10 cellular contexts compared by ENCODE assay signal in genomic region chr9:114522847-114523246, GRCh38.
"Had no signal": no experiment of that assay in that cellular context is flagged by ENCODE, and none has a peak within 500 bp of the region (broad histone marks: within the 10 kb centered on the region; RNA-seq: fewer than 3 reads in every experiment).

No MANE protein-coding gene starts in this region.

- ATAC-seq: HepG2, K562 had no signal

- FAIRE-seq: H1, H54, HepG2, K562 had no signal

- H3K9me3 Mint-ChIP-seq: H9 had no signal

- H3K27ac ChIP-seq: GM23248, HL-60 had no signal

- DNase-seq: GM23248, H9, HCEC 1CT, IMR-90, KG1 had no signal

- H3K4me3 ChIP-seq: GM23248, K562 had no signal

- H3K4me3 Mint-ChIP-seq: H9 had no signal

- H3K27ac Mint-ChIP-seq: H9 had no signal
